14 cellular contexts compared by ENCODE assay signal in genomic region chr5:32004404-32004803, GRCh38.
A peak's percentile ranks its signal among the peaks of the same experiment; 100 is the strongest.
DNase-seq lines count a peak whose midpoint lies in the region; ATAC-seq and TF ChIP-seq lines count a peak whose summit lies in the region.
"Had no signal": no experiment of that assay in that cellular context is flagged by ENCODE, and none has a peak within 500 bp of the region (broad histone marks: within the 10 kb centered on the region; RNA-seq: fewer than 3 reads in every experiment).

No MANE protein-coding gene starts in this region.

- DNase-seq in dorsolateral prefrontal cortex (no peak), cerebellum (ENCODE audit: low spot score) (no peak)
- DNase-seq in activated naive CD4-positive, alpha-beta T cell treated with anti-CD3 and anti-CD28 coated beads for 36 hours, result no peak
- DNase-seq: gastrocnemius medialis; NCI-H1092; PC-3; stimulated activated CD4-positive, alpha-beta T cell treated with anti-CD3 and anti-CD28 coated beads, Interleukin-15, amount 100 ng/mL, for 24 hours had no signal

- no peaks in the 10 kb centered on the region for H3K27me3 ChIP-seq in dorsolateral prefrontal cortex
- H3K27me3 ChIP-seq: gastrocnemius medialis had no signal

- H3K27ac ChIP-seq in dorsolateral prefrontal cortex, result no peak overlapping the region
- H3K27ac ChIP-seq: gastrocnemius medialis, parathyroid adenoma had no signal

- ATAC-seq in GM18499 (IDR thresholded peaks at IDR 0.05; ENCODE audit: insufficient read depth, unreplicated experiment) (peak; percentile 80), GM19452 (IDR thresholded peaks at IDR 0.05; ENCODE audit: unreplicated experiment) (peak; percentile 75), HG02763 (IDR thresholded peaks at IDR 0.05; ENCODE audit: unreplicated experiment) (peak; percentile 71), HG03469 (IDR thresholded peaks at IDR 0.05; ENCODE audit: unreplicated experiment) (peak; percentile 51), HG02870 (IDR thresholded peaks at IDR 0.05; ENCODE audit: unreplicated experiment) (no peak)
- ATAC-seq: activated naive CD4-positive, alpha-beta T cell treated with anti-CD3 and anti-CD28 coated beads, Interleukin-2, amount 50 U/mL, for 72 hours; gastrocnemius medialis; PC-3 had no signal

- H3K36me3 Mint-ChIP-seq in activated naive CD4-positive, alpha-beta T cell treated with anti-CD3 and anti-CD28 coated beads for 36 hours (ENCODE audit: low read depth), result no peaks in the 10 kb centered on the region
- H3K36me3 Mint-ChIP-seq: activated naive CD4-positive, alpha-beta T cell treated with anti-CD3 and anti-CD28 coated beads, Interleukin-2, amount 50 U/mL, for 72 hours had no signal

- H3K27ac Mint-ChIP-seq in activated naive CD4-positive, alpha-beta T cell treated with anti-CD3 and anti-CD28 coated beads for 36 hours, result no peak overlapping the region
- H3K27ac Mint-ChIP-seq: activated naive CD4-positive, alpha-beta T cell treated with anti-CD3 and anti-CD28 coated beads, Interleukin-2, amount 50 U/mL, for 72 hours had no signal

- no peaks in the 10 kb centered on the region for H3K9me3 Mint-ChIP-seq in activated naive CD4-positive, alpha-beta T cell treated with anti-CD3 and anti-CD28 coated beads for 36 hours
- H3K9me3 Mint-ChIP-seq: activated naive CD4-positive, alpha-beta T cell treated with anti-CD3 and anti-CD28 coated beads, Interleukin-2, amount 50 U/mL, for 72 hours had no signal

- no peaks in the 10 kb centered on the region for H3K4me1 Mint-ChIP-seq in activated naive CD4-positive, alpha-beta T cell treated with anti-CD3 and anti-CD28 coated beads for 36 hours (ENCODE audit: low read depth)

- TF ChIP-seq CTCF in dorsolateral prefrontal cortex (IDR thresholded peaks at IDR 0.05 in 54 of 56, conservative IDR thresholded peaks at IDR 0.05 in 2 of 56; ENCODE audit: low read depth in 1 of 56, partially characterized antibody in 56 of 56), result no peak

- intact Hi-C loops in dorsolateral prefrontal cortex (cut with DNase I), result loop anchor here in 1 of 2 donors (2.0 kb wide), 1 partner anchor 50 kb away; no protein-coding TSS in a partner anchor
- intact Hi-C loops in activated naive CD4-positive, alpha-beta T cell treated with anti-CD3 and anti-CD28 coated beads for 36 hours (cut with micrococcal nuclease), result no loop called here

- H3K4me3 ChIP-seq in dorsolateral prefrontal cortex, result no peak overlapping the region
- H3K4me3 ChIP-seq: gastrocnemius medialis had no signal

- H3K4me3 Mint-ChIP-seq in activated naive CD4-positive, alpha-beta T cell treated with anti-CD3 and anti-CD28 coated beads for 36 hours, result no peak overlapping the region

- CTCF ChIA-PET in activated naive CD4-positive, alpha-beta T cell treated with anti-CD3 and anti-CD28 coated beads for 36 hours (lab: Charles Lee), result no interaction called here

- no peaks in the 10 kb centered on the region for H3K27me3 Mint-ChIP-seq in activated naive CD4-positive, alpha-beta T cell treated with anti-CD3 and anti-CD28 coated beads for 36 hours (ENCODE audit: low read depth)
